Comparison of ENCODE assay signal across 18 cellular contexts in genomic region chr11:31050061-31050790, GRCh38.
DNase-seq lines count a peak whose midpoint lies in the region; ATAC-seq, FAIRE-seq and TF ChIP-seq lines count a peak whose summit lies in the region.
"Had no signal": no experiment of that assay in that cellular context is flagged by ENCODE, and none has a peak within 500 bp of the region (broad histone marks: within the 10 kb centered on the region; RNA-seq: fewer than 3 reads in every experiment).

No MANE protein-coding gene starts in this region.

- H3K4me1 ChIP-seq in right cardiac atrium (ENCODE audit: control insufficient read depth, insufficient read depth, low read length) = no peaks in the 10 kb centered on the region
- no peaks in the 10 kb centered on the region for H3K4me1 ChIP-seq in right atrium auricular region
- H3K4me1 ChIP-seq: heart right ventricle had no signal

- DNase-seq in right cardiac atrium = peak in 2 of 3 donors; percentile 10 to 17
- DNase-seq in right atrium auricular region (ENCODE audit: low spot score) = no peak
- DNase-seq in NCI-H146 treated with DMSO at 0.1 percent for 48 hours (lab: John Stamatoyannopoulos, UW; ENCODE audit: unreplicated experiment) = peak; percentile 80
- DNase-seq in WTC11 (ENCODE audit: low spot score) = no peak
- DNase-seq in urothelium cell line (ENCODE audit: low spot score) = no peak
- no peak for DNase-seq in SKM-1 (lab: John Stamatoyannopoulos, UW; ENCODE audit: unreplicated experiment)
- no peak for DNase-seq in H54 (ENCODE audit: insufficient read length, low spot score)
- DNase-seq: activated CD4-positive, CD25-positive, alpha-beta regulatory T cell treated with anti-CD3 and anti-CD28 coated beads, Interleukin-2, amount 50 U/mL, for 72 hours; central memory CD4-positive, alpha-beta T cell; effector memory CD4-positive, alpha-beta T cell; KG1; stimulated activated CD4-positive, alpha-beta T cell treated with anti-CD3 and anti-CD28 coated beads, Interleukin-4, amount 100 ng/mL, for 24 hours; stimulated activated CD8-positive, alpha-beta memory T cell treated with anti-CD3 and anti-CD28 coated beads, Interleukin-4, amount 100 ng/mL, for 48 hours had no signal

- H3K4me3 ChIP-seq in right cardiac atrium (ENCODE audit: low read length) (no peak overlapping the region), right atrium auricular region (no peak overlapping the region)
- H3K4me3 ChIP-seq: heart right ventricle had no signal

- no peak overlapping the region for H3K27ac Mint-ChIP-seq in WTC11

- WGBS in right cardiac atrium = 51% methylated on average over 10 of the region's 10 CpGs

- H3K9me3 ChIP-seq in right cardiac atrium (ENCODE audit: control insufficient read depth, low read length) (no peaks in the 10 kb centered on the region), right atrium auricular region (peaks cover 0 to 17% of the 10 kb centered on the region in 2 donors)

- H3K4me3 Mint-ChIP-seq in WTC11 = no peak overlapping the region

- no peaks in the 10 kb centered on the region for H3K27me3 Mint-ChIP-seq in WTC11 (ENCODE audit: low read depth)

- H3K27ac ChIP-seq in right cardiac atrium (ENCODE audit: low read length) (no peak overlapping the region), right atrium auricular region (no peak overlapping the region)
- H3K27ac ChIP-seq: heart right ventricle, HL-60 had no signal

- peaks cover 46% of the 10 kb centered on the region for H3K9me3 Mint-ChIP-seq in WTC11

- TF ChIP-seq CTCF in right atrium auricular region (IDR thresholded peaks at IDR 0.05) (no peak), WTC11 (IDR thresholded peaks at IDR 0.05) (no peak)

- H3K36me3 ChIP-seq in right atrium auricular region = no peaks in the 10 kb centered on the region
- H3K36me3 ChIP-seq: heart right ventricle had no signal

- FAIRE-seq in urothelium cell line (lab: Jason Lieb, UNC) (peak; percentile 20), H54 (lab: Jason Lieb, UNC) (no peak)
- FAIRE-seq: GM19239, keratinocyte had no signal

- no peak for ATAC-seq in right cardiac atrium
- ATAC-seq in WTC11 = peak; percentile 47
- ATAC-seq in HG03039 (IDR thresholded peaks at IDR 0.05; ENCODE audit: unreplicated experiment) = no peak
- ATAC-seq: heart right ventricle had no signal

- H3K4me1 Mint-ChIP-seq in WTC11 = peaks cover 23% of the 10 kb centered on the region

- no peak for TF ChIP-seq POLR2A in H54 (IDR thresholded peaks at IDR 0.05; ENCODE audit: low read depth, low read length)

- POLR2A ChIA-PET in WTC11 (lab: Charles Lee) = no interaction called here

- peaks cover 25% of the 10 kb centered on the region for H3K36me3 Mint-ChIP-seq in WTC11

- CTCF ChIA-PET in WTC11 (lab: Charles Lee) = interaction anchor here (0.8 kb wide), 1 partner anchor 291 kb away, joined by 3 read pairs; no protein-coding TSS in a partner anchor

- H3K27me3 ChIP-seq in right cardiac atrium (ENCODE audit: control insufficient read depth, insufficient read depth) = no peaks in the 10 kb centered on the region
- no peaks in the 10 kb centered on the region for H3K27me3 ChIP-seq in right atrium auricular region
- H3K27me3 ChIP-seq: heart right ventricle had no signal

- intact Hi-C loops in right cardiac atrium (cut with DNase I) = no loop called here

TF ChIP-seq in WTC11, 78 proteins besides CTCF, POLR2A, EP300 and RAD21:
- TF ChIP-seq AR (CRISPR knock-in tag; IDR thresholded peaks at IDR 0.05) = no peak
- TF ChIP-seq USF2 (CRISPR knock-in tag; IDR thresholded peaks at IDR 0.05) = no peak
- TF ChIP-seq SOX15 (CRISPR knock-in tag; IDR thresholded peaks at IDR 0.05) = no peak

Comparison
In these comparisons a context has a peak if more than half of its experiments do, and no peak if none do; other contexts are left out.
1. DNase-seq: peak in right cardiac atrium (2 of 3) and NCI-H146 treated with DMSO at 0.1 percent for 48 hours (single experiment); none in right atrium auricular region (single experiment), WTC11 (single experiment), urothelium cell line (single experiment), SKM-1 (single experiment) and H54 (single experiment).